13 cellular contexts compared by ENCODE assay signal in genomic region chr18:57027190-57027708, GRCh38.
"Had no signal": no experiment of that assay in that cellular context is flagged by ENCODE, and none has a peak within 500 bp of the region (broad histone marks: within the 10 kb centered on the region; RNA-seq: fewer than 3 reads in every experiment).

No MANE protein-coding gene starts in this region.

- H3K9me3 Mint-ChIP-seq: activated CD4-positive, alpha-beta T cell treated with anti-CD3 and anti-CD28 coated beads, Interleukin-2, amount 10 ng/mL, durations not matched to agents 7 days and 5 days; activated T-cell treated with anti-CD3 and anti-CD28 coated beads, Interleukin-2, amount 50 U/mL, for 4 hours; nephron progenitor cell had no signal

- H3K4me3 Mint-ChIP-seq: activated CD4-positive, alpha-beta T cell treated with anti-CD3 and anti-CD28 coated beads, Interleukin-2, amount 10 ng/mL, durations not matched to agents 7 days and 5 days; activated CD8-positive, alpha-beta T cell treated with anti-CD3 and anti-CD28 coated beads, Interleukin-2, amount 10 ng/mL, durations not matched to agents 7 days and 5 days; activated T-cell treated with anti-CD3 and anti-CD28 coated beads, Interleukin-2, amount 50 U/mL, for 4 hours; nephron progenitor cell had no signal

- DNase-seq: activated CD4-positive, alpha-beta T cell treated with anti-CD3 and anti-CD28 coated beads, Interleukin-2, amount 10 ng/mL, durations not matched to agents 7 days and 5 days; activated CD8-positive, alpha-beta T cell treated with anti-CD3 and anti-CD28 coated beads, Interleukin-2, amount 10 ng/mL, durations not matched to agents 7 days and 5 days; activated effector memory CD4-positive, alpha-beta T cell treated with Interleukin-2 at 50 U/mL for 16 hours; activated naive CD4-positive, alpha-beta T cell treated with anti-CD3 and anti-CD28 coated beads, Interleukin-2, amount 50 U/mL, for 16 hours; activated T-cell treated with anti-CD3 and anti-CD28 coated beads, Interleukin-2, amount 50 U/mL, for 4 hours; erythroblast; foreskin melanocyte; nephron progenitor cell; nucleus accumbens; posterior cingulate gyrus; stimulated activated CD4-positive, alpha-beta T cell treated with anti-CD3 and anti-CD28 coated beads, Interleukin-2, amount 100 ng/mL, for 24 hours; stimulated activated naive CD4-positive, alpha-beta T cell treated with Interleukin-2 at 50 U/mL for 16 hours had no signal

- ATAC-seq: activated CD4-positive, CD25-positive, alpha-beta regulatory T cell treated with anti-CD3 and anti-CD28 coated beads, Interleukin-2, amount 50 U/mL, for 24 hours; activated CD8-positive, alpha-beta T cell treated with anti-CD3 and anti-CD28 coated beads, Interleukin-2, amount 10 ng/mL, durations not matched to agents 7 days and 5 days; activated T-cell treated with anti-CD3 and anti-CD28 coated beads, Interleukin-2, amount 50 U/mL, for 4 hours had no signal

- H3K27ac Mint-ChIP-seq: activated CD4-positive, alpha-beta T cell treated with anti-CD3 and anti-CD28 coated beads, Interleukin-2, amount 10 ng/mL, durations not matched to agents 7 days and 5 days; activated CD8-positive, alpha-beta T cell treated with anti-CD3 and anti-CD28 coated beads, Interleukin-2, amount 10 ng/mL, durations not matched to agents 7 days and 5 days; nephron progenitor cell had no signal

- H3K27me3 Mint-ChIP-seq: activated CD4-positive, alpha-beta T cell treated with anti-CD3 and anti-CD28 coated beads, Interleukin-2, amount 10 ng/mL, durations not matched to agents 7 days and 5 days had no signal

- H3K4me1 Mint-ChIP-seq: activated CD4-positive, alpha-beta T cell treated with anti-CD3 and anti-CD28 coated beads, Interleukin-2, amount 10 ng/mL, durations not matched to agents 7 days and 5 days had no signal
